Comparison of ENCODE assay signal across 8 cellular contexts in the genomic region with DNA sequence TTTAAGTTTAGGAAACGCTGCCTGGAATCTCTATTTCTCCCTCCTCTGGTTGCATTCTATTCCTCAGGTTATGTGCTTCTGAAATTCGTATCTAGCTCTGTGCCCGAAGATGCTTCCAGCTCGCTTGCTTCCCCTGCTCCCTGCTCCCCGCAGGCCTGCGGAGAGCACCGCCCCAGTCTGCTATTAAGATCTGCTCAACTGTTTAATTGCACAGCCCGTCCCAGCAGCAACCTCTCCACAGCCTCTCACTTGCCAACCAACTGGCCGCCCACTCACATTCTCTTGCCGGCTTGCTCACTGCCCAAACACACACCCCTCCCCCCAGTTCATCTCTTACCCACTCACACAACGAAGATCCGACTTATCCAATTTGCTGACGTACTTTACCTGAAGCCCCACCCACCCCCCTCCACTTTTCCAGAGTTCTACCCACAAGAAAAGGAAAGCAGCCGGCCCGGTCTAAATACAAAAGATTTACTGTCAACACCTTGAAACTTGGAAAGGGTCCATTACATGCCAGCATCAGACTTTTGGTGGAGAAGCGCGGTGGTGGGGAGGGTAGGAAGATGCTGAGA.
A peak's percentile ranks its signal among the peaks of the same experiment; 100 is the strongest.
DNase-seq lines count a peak whose midpoint lies in the region; ATAC-seq and TF ChIP-seq lines count a peak whose summit lies in the region.

No MANE protein-coding gene starts in this region.

- H3K9me2 ChIP-seq in PC-3 (replicated peaks; ENCODE audit: low read length): no peaks in the 10 kb centered on the region

- no peak overlapping the region for H2AFZ ChIP-seq in PC-3 (ENCODE audit: low read length)

- H3K27me3 ChIP-seq in PC-3 (ENCODE audit: low read length) (no peaks in the 10 kb centered on the region), aorta (ENCODE audit: control insufficient read depth in 1 of 2, insufficient read depth in 2 of 2, low read length in 1 of 2) (no peaks in the 10 kb centered on the region)

- H3K27ac ChIP-seq in PC-3 (ENCODE audit: low read length) (peak overlapping the region; percentile 92), aorta (ENCODE audit: low read depth in 1 of 2, low read length in 2 of 2) (peak overlapping the region in 1 of 2 donors; percentile 39)

- peaks cover 97% of the 10 kb centered on the region for H3K79me2 ChIP-seq in PC-3 (ENCODE audit: low read length)

- H3K4me1 ChIP-seq in PC-3 (ENCODE audit: insufficient read depth, low read length) (peaks cover 97% of the 10 kb centered on the region), aorta (ENCODE audit: control insufficient read depth in 1 of 2, insufficient read depth in 2 of 2, low read length in 2 of 2) (peaks cover 0 to 13% of the 10 kb centered on the region in 2 donors)

- H3K9me3 ChIP-seq in PC-3 (ENCODE audit: low read length) (no peaks in the 10 kb centered on the region), aorta (ENCODE audit: control insufficient read depth, low read length) (no peaks in the 10 kb centered on the region)

- CTCF ChIA-PET in PC-3 (lab: Charles Lee): no interaction called here

- peak; percentile 26 for ATAC-seq in PC-3
- peak; percentile 60 for ATAC-seq in aorta (ENCODE audit: low FRiP score)
- ATAC-seq in GM21526 (IDR thresholded peaks at IDR 0.05; ENCODE audit: low FRiP score, unreplicated experiment): no peak

- POLR2A ChIA-PET in PC-3 (lab: Charles Lee; ENCODE audit: unreplicated experiment): interaction anchor here (0.6 to 0.7 kb wide), 2 partner anchors 11 to 14 kb away, joined by 3 to 5 read pairs; no protein-coding TSS in a partner anchor

- intact Hi-C loops in PC-3 (cut with micrococcal nuclease) (loop anchor here (5.0 kb wide), 1 partner anchor 96 kb away; no protein-coding TSS in a partner anchor), aorta (cut with DNase I) (no loop called here)

- TF ChIP-seq CTCF in PC-3 (conservative IDR thresholded peaks at IDR 0.05; ENCODE audit: low read depth, low read length) (no peak), GM20000 (IDR thresholded peaks at IDR 0.05; ENCODE audit: extremely low read depth, missing control alignments) (no peak)

- peaks cover 58% of the 10 kb centered on the region for H3K36me3 ChIP-seq in PC-3 (ENCODE audit: low read depth, low read length)
- no peaks in the 10 kb centered on the region for H3K36me3 ChIP-seq in aorta (ENCODE audit: control insufficient read depth in 1 of 2, insufficient read depth in 2 of 2, low read length in 1 of 2)

- WGBS in aorta, 2 donors: 9 to 10% methylated on average over 17 of the region's 17 CpGs

- H3K4me2 ChIP-seq in PC-3 (ENCODE audit: low read length): peak overlapping the region; percentile 81

- peaks cover 79% of the 10 kb centered on the region for H3F3A ChIP-seq in PC-3 (ENCODE audit: low read length, unreplicated experiment)

- H3K4me3 ChIP-seq in PC-3 (ENCODE audit: low read length) (peak overlapping the region; percentile 39; the same call in 1 of the 2 replicates), aorta (ENCODE audit: low read length in 2 of 2) (no peak overlapping the region)

- peak overlapping the region; percentile 70 for H3K9ac ChIP-seq in PC-3 (ENCODE audit: low read length)

- DNase-seq in COLO829 (ENCODE audit: low spot score) (peak; percentile 95), PC-3 (peak; percentile 83), dedifferentiated amniotic fluid mesenchymal stem cell (ENCODE audit: extremely low spot score) (peak; percentile 79), mucosa of gallbladder (ENCODE audit: low spot score) (peak; percentile 62), aorta (peak; percentile 82 to 88), SKM-1 treated with dmso at 0.1 percent for 144 hours (lab: John Stamatoyannopoulos, UW; ENCODE audit: unreplicated experiment) (no peak), GM20000 (ENCODE audit: low spot score) (no peak)

- BruUV-seq in PC-3 (replicated peaks; lab: Mats Ljungman, UMichigan): no TSS peak

- H4K20me1 ChIP-seq in PC-3 (ENCODE audit: low read length): peaks cover 27% of the 10 kb centered on the region; the same call in 1 of the 2 replicates

Comparison
In these comparisons a context has a peak if more than half of its experiments do, and no peak if none do; other contexts are left out.
1. DNase-seq: peak in COLO829 (single experiment), PC-3 (single experiment), dedifferentiated amniotic fluid mesenchymal stem cell (single experiment), mucosa of gallbladder (single experiment) and aorta (2 of 2); none in SKM-1 treated with dmso at 0.1 percent for 144 hours (single experiment) and GM20000 (single experiment).